Comparison of ENCODE assay signal across 1 cellular context in the genomic region with DNA sequence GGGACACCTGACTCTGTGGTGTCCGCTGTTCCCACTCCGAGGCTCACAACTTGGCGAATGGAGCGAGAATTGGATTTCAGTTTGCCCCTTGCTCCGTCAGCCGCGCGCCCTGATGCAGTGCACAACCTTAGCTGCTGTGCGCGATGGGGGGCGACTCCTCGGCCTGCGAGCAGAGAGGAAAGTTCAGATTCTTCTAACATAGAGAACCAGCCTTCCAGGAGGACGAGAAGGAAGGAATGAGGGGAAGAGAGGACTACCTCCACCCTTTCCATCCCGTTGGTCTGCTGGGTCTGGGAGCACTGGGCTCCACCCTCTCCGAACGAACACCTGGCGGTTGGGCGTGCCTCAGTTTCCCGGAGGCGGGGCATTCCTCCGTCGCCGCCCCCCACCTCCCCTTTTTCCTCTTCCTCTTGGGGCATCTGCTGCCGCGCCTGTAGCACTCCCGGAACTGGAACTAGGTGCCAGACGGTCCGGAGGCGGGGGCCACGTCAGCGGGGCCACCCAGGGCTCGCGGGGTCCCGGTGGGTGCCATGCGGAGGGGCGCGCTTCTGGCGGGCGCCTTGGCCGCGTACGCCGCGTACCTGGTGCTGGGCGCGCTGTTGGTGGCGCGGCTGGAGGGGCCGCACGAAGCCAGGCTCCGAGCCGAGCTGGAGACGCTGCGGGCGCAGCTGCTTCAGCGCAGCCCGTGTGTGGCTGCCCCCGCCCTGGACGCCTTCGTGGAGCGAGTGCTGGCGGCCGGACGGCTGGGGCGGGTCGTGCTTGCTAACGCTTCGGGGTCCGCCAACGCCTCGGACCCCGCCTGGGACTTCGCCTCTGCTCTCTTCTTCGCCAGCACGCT.
TF ChIP-seq lines count a peak whose summit lies in the region.

KCNK6 (plus strand) TSS at position 425 of the 838 bp plus-strand sequence; CDS start at position 531, 106 bp downstream.

TF ChIP-seq in HEK293, 187 proteins besides CTCF, POLR2A, EP300 and RAD21 (continued from another document):
- TF ChIP-seq ZBTB26 (tag by site-specific recombination; optimal IDR thresholded peaks at IDR 0.05) (peak; percentile 70), ZNF660 (tag by site-specific recombination; IDR thresholded peaks at IDR 0.05) (no peak), ZNF571 (tag by site-specific recombination; IDR thresholded peaks at IDR 0.05) (no peak), ZNF248 (tag by site-specific recombination; IDR thresholded peaks at IDR 0.05) (no peak)
- TF ChIP-seq, protein P1, sequence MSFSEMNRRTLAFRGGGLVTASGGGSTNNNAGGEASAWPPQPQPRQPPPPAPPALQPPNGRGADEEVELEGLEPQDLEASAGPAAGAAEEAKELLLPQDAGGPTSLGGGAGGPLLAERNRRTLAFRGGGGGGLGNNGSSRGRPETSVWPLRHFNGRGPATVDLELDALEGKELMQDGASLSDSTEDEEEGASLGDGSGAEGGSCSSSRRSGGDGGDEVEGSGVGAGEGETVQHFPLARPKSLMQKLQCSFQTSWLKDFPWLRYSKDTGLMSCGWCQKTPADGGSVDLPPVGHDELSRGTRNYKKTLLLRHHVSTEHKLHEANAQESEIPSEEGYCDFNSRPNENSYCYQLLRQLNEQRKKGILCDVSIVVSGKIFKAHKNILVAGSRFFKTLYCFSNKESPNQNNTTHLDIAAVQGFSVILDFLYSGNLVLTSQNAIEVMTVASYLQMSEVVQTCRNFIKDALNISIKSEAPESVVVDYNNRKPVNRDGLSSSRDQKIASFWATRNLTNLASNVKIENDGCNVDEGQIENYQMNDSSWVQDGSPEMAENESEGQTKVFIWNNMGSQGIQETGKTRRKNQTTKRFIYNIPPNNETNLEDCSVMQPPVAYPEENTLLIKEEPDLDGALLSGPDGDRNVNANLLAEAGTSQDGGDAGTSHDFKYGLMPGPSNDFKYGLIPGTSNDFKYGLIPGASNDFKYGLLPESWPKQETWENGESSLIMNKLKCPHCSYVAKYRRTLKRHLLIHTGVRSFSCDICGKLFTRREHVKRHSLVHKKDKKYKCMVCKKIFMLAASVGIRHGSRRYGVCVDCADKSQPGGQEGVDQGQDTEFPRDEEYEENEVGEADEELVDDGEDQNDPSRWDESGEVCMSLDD (tag by site-specific recombination; IDR thresholded peaks at IDR 0.05), result no peak
TF ChIP-seq in HEK293: peak in this region for 27.
